21 cellular contexts compared by ENCODE assay signal in the genomic region with DNA sequence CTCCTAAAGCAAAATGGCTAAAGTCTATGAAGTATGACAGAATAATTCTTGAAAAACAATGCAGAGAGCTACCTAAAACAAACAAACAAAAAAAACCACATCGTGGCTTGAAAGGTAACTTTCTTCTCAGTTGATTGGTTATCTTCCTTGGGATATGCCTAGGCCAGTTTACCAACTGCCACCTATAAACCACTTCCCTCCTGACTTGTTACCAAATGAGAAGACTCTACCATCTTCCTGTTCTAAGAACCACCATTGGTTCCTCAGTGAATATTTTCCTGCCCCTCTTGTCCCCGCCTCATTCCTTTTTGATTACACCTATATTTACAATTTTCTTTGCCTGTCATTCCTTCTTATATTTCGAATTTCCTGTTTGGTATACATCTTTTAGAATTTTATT.
"Had no signal": no experiment of that assay in that cellular context is flagged by ENCODE, and none has a peak within 500 bp of the region (broad histone marks: within the 10 kb centered on the region; RNA-seq: fewer than 3 reads in every experiment).

No MANE protein-coding gene starts in this region.

- H3K4me1 Mint-ChIP-seq: naive thymus-derived CD8-positive, alpha-beta T cell; nephron progenitor cell; stimulated activated naive CD8-positive, alpha-beta T cell treated with anti-CD3 and anti-CD28 coated beads, Interleukin-15, amount 100 ng/mL, for 72 hours had no signal

- H3K4me3 Mint-ChIP-seq: effector memory CD8-positive, alpha-beta T cell; naive thymus-derived CD8-positive, alpha-beta T cell; nephron progenitor cell; stimulated activated naive CD8-positive, alpha-beta T cell treated with anti-CD3 and anti-CD28 coated beads, Interleukin-15, amount 100 ng/mL, for 72 hours had no signal

- H3K27me3 ChIP-seq: gastrocnemius medialis, right atrium auricular region, suprapubic skin, transverse colon had no signal

- H3K9me3 Mint-ChIP-seq: effector memory CD8-positive, alpha-beta T cell; naive thymus-derived CD8-positive, alpha-beta T cell; nephron progenitor cell; stimulated activated naive CD8-positive, alpha-beta T cell treated with anti-CD3 and anti-CD28 coated beads, Interleukin-15, amount 100 ng/mL, for 72 hours had no signal

- H3K4me2 ChIP-seq: smooth muscle cell had no signal

- H3K36me3 ChIP-seq: gastrocnemius medialis, prostate gland, right atrium auricular region, suprapubic skin, transverse colon had no signal

- H3K4me1 ChIP-seq: prostate gland had no signal

- H3K4me3 ChIP-seq: gastrocnemius medialis, prostate gland, right atrium auricular region, smooth muscle cell, suprapubic skin, transverse colon had no signal

- H3K9me3 ChIP-seq: gastrocnemius medialis, prostate gland, right atrium auricular region, suprapubic skin, transverse colon had no signal

- H3K27ac Mint-ChIP-seq: effector memory CD8-positive, alpha-beta T cell; naive thymus-derived CD8-positive, alpha-beta T cell; nephron progenitor cell; stimulated activated naive CD8-positive, alpha-beta T cell treated with anti-CD3 and anti-CD28 coated beads, Interleukin-15, amount 100 ng/mL, for 72 hours had no signal

- H3K27ac ChIP-seq: gastrocnemius medialis, prostate gland, right atrium auricular region, transverse colon had no signal

- H3K36me3 Mint-ChIP-seq: naive thymus-derived CD8-positive, alpha-beta T cell had no signal

- ATAC-seq: effector memory CD8-positive, alpha-beta T cell; gastrocnemius medialis; left lobe of liver; naive thymus-derived CD8-positive, alpha-beta T cell; stimulated activated naive CD8-positive, alpha-beta T cell treated with anti-CD3 and anti-CD28 coated beads, Interleukin-15, amount 100 ng/mL, for 72 hours had no signal

- DNase-seq: cortex of kidney; effector memory CD8-positive, alpha-beta T cell; gastrocnemius medialis; head of caudate nucleus; kidney; mesendoderm; naive thymus-derived CD8-positive, alpha-beta T cell; nephron progenitor cell; nucleus accumbens; stimulated activated CD4-positive, alpha-beta T cell treated with anti-CD3 and anti-CD28 coated beads, Interleukin-12 subunit alpha, Interleukin-12 subunit beta, amount 100 ng/mL, for 4 hours; stimulated activated CD4-positive, alpha-beta T cell treated with anti-CD3 and anti-CD28 coated beads, Interleukin-1b, Interleukin-23, amount 100 ng/mL, for 48 hours; stimulated activated CD4-positive, alpha-beta T cell treated with anti-CD3 and anti-CD28 coated beads, Interleukin-4, amount 100 ng/mL, for 1 hour; stimulated activated CD8-positive, alpha-beta memory T cell treated with anti-CD3 and anti-CD28 coated beads, Interleukin-4, amount 100 ng/mL, for 48 hours; stimulated activated naive CD4-positive, alpha-beta T cell; stimulated activated naive CD8-positive, alpha-beta T cell treated with anti-CD3 and anti-CD28 coated beads, Interleukin-15, amount 100 ng/mL, for 72 hours; transverse colon had no signal
